1 cellular context compared by ENCODE assay signal in genomic region chr6:130170160-130170559, GRCh38. TPM values are rescaled to one million over a fixed set of nuclear protein-coding genes. Genes with fewer than 3 reads are reported as not detected.
"Had no signal": no experiment of that assay in that cellular context is flagged by ENCODE, and none has a peak within 500 bp of the region (broad histone marks: within the 10 kb centered on the region; RNA-seq: fewer than 3 reads in every experiment).

No MANE protein-coding gene starts in this region.

RNA-seq across cellular contexts. Expression of gene SAMD3, which starts 52.6 kb away (rescaled TPM):
- polyA plus RNA-seq: aorta had no signal
